ENCODE assay signal across 18 cellular contexts in the genomic region with DNA sequence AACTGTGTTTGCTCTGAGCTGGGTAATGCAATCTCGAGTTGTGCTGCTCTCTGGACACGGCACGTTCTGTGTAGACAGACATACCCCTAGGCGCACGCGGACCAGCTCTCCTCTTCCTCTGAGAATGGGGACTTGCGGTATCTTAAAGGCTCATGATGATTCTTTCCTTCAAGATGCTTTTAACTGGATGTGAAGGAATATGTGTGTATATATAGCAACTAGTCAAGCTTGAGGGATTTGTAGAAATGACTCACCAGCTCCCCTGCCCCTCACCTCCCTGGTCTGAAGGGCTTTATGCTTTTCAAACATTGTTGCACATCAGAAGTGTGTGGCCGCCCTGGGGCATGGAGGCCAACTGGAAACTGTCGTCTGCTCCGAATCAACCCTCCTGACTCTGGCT.
A peak's percentile ranks its signal among the peaks of the same experiment; 100 is the strongest.
DNase-seq lines count a peak whose midpoint lies in the region; ATAC-seq, FAIRE-seq and TF ChIP-seq lines count a peak whose summit lies in the region.
"Had no signal": no experiment of that assay in that cellular context is flagged by ENCODE, and none has a peak within 500 bp of the region (broad histone marks: within the 10 kb centered on the region; RNA-seq: fewer than 3 reads in every experiment).

No MANE protein-coding gene starts in this region.

- H3K27me3 Mint-ChIP-seq in chondrocyte (ENCODE audit: low read depth): no peaks in the 10 kb centered on the region
- peaks cover 3% of the 10 kb centered on the region for H3K27me3 Mint-ChIP-seq in activated CD4-positive, alpha-beta memory T cell treated with anti-CD3 and anti-CD28 coated beads, Interleukin-2, amount 10 ng/mL, durations not matched to agents 7 days and 5 days

- peak overlapping the region; percentile 82 for H3K23ac ChIP-seq in IMR-90 (ENCODE audit: low read depth, low read length)

- peak overlapping the region; percentile 9; the same call in 1 of the 2 replicates for H3K9ac ChIP-seq in IMR-90 (ENCODE audit: low read depth, low read length)

- H3K4me1 ChIP-seq in A549 (peaks cover 25% of the 10 kb centered on the region), IMR-90 (ENCODE audit: control insufficient read depth, insufficient read depth, low read length) (peaks cover 44% of the 10 kb centered on the region), left lung (no peaks in the 10 kb centered on the region), pancreas (no peaks in the 10 kb centered on the region)

- POLR2A ChIA-PET in A549 (lab: Yijun Ruan, JAX): no interaction called here
- POLR2A ChIA-PET in IMR-90 (lab: Charles Lee; ENCODE audit: unreplicated experiment): no interaction called here
- POLR2A ChIA-PET in activated CD4-positive, alpha-beta memory T cell treated with anti-CD3 and anti-CD28 coated beads, Interleukin-2, amount 10 ng/mL, durations not matched to agents 7 days and 5 days (lab: Charles Lee): no interaction called here

- H3K36me3 ChIP-seq in IMR-90 (ENCODE audit: control insufficient read depth, insufficient read depth, low read length) (peaks cover 86% of the 10 kb centered on the region), left lung (peaks cover 0 to 12% of the 10 kb centered on the region in 2 donors), pancreas (no peaks in the 10 kb centered on the region)
- H3K36me3 ChIP-seq: Peyer's patch had no signal

- peak overlapping the region; percentile 31; the same call in 1 of the 3 replicates for H2BK15ac ChIP-seq in IMR-90 (ENCODE audit: low read depth, low read length)

- H2BK120ac ChIP-seq in IMR-90 (ENCODE audit: low read depth, low read length): peak overlapping the region; percentile 89

- H3K36me3 Mint-ChIP-seq in chondrocyte (ENCODE audit: low read depth): peaks cover 49% of the 10 kb centered on the region
- no peaks in the 10 kb centered on the region for H3K36me3 Mint-ChIP-seq in activated CD4-positive, alpha-beta memory T cell treated with anti-CD3 and anti-CD28 coated beads, Interleukin-2, amount 10 ng/mL, durations not matched to agents 7 days and 5 days (ENCODE audit: low read depth)
- H3K36me3 Mint-ChIP-seq: activated naive CD8-positive, alpha-beta T cell treated with anti-CD3 and anti-CD28 coated beads for 36 hours had no signal

- TF ChIP-seq EP300 in A549 (IDR thresholded peaks at IDR 0.05): no peak

- FAIRE-seq in A549 (lab: Jason Lieb, UNC) (no peak), pancreas (lab: Jason Lieb, UNC) (no peak)
- FAIRE-seq: colon had no signal

- peak overlapping the region; percentile 35 for H2AFZ ChIP-seq in IMR-90 (replicated peaks; ENCODE audit: low read length, poor library complexity)

- DNase-seq in A549 (ENCODE audit: low read depth in 1 of 2, low spot score in 1 of 2) (no peak), IMR-90 (peak; percentile 91), chondrocyte (ENCODE audit: low spot score) (no peak), left lung (no peak), activated gamma-delta T cell (lab: John Stamatoyannopoulos, UW) (no peak), pancreas (no peak)
- DNase-seq in activated CD4-positive, alpha-beta memory T cell treated with anti-CD3 and anti-CD28 coated beads, Interleukin-2, amount 10 ng/mL, durations not matched to agents 7 days and 5 days: no peak
- DNase-seq: activated CD4-positive, alpha-beta T cell treated with anti-CD3 and anti-CD28 coated beads, Interleukin-2, amount 10 ng/mL, durations not matched to agents 24 days and 14 days; activated naive CD8-positive, alpha-beta T cell treated with anti-CD3 and anti-CD28 coated beads for 36 hours; Calu3; left ventricle myocardium inferior; NCI-H1694; NCI-H510A treated with DMSO at 0.1 percent for 48 hours; Peyer's patch; stimulated activated CD4-positive, alpha-beta T cell treated with anti-CD3 and anti-CD28 coated beads, Interleukin-15, amount 100 ng/mL, for 24 hours had no signal

- H4K5ac ChIP-seq in IMR-90 (ENCODE audit: low read depth, low read length): peak overlapping the region; percentile 9; the same call in 1 of the 2 replicates

- H3K79me1 ChIP-seq in IMR-90 (ENCODE audit: low read depth in 1 of 2, low read length in 2 of 2): peaks cover 21 to 84% of the 10 kb centered on the region in 2 experiments

- CTCF ChIA-PET in A549 (lab: Yijun Ruan, JAX) (interaction anchor here (1.1 to 1.4 kb wide), 2 partner anchors 12 to 326 kb away, joined by 4 to 7 read pairs; no protein-coding TSS in a partner anchor), IMR-90 (lab: Yijun Ruan, JAX) (interaction anchor here (1.4 kb wide), 1 partner anchor 326 kb away, joined by 7 read pairs; no protein-coding TSS in a partner anchor)
- CTCF ChIA-PET in activated CD4-positive, alpha-beta memory T cell treated with anti-CD3 and anti-CD28 coated beads, Interleukin-2, amount 10 ng/mL, durations not matched to agents 7 days and 5 days (lab: Charles Lee): no interaction called here

- H2BK20ac ChIP-seq in IMR-90 (ENCODE audit: low read depth, low read length): peak overlapping the region; percentile 72

- peak overlapping the region; percentile 93 for H2AK5ac ChIP-seq in IMR-90 (ENCODE audit: low read depth, low read length)

- peaks cover 73% of the 10 kb centered on the region for H3K4me1 Mint-ChIP-seq in chondrocyte (ENCODE audit: low read depth)
- H3K4me1 Mint-ChIP-seq in activated CD4-positive, alpha-beta memory T cell treated with anti-CD3 and anti-CD28 coated beads, Interleukin-2, amount 10 ng/mL, durations not matched to agents 7 days and 5 days: no peaks in the 10 kb centered on the region

- TF ChIP-seq POLR2A in A549 (IDR thresholded peaks at IDR 0.05; ENCODE audit: low read length) (no peak), IMR-90 (IDR thresholded peaks at IDR 0.05; ENCODE audit: low read depth, low read length) (no peak)

- H3K9me3 Mint-ChIP-seq in chondrocyte (ENCODE audit: low read depth): no peaks in the 10 kb centered on the region
- no peaks in the 10 kb centered on the region for H3K9me3 Mint-ChIP-seq in activated CD4-positive, alpha-beta memory T cell treated with anti-CD3 and anti-CD28 coated beads, Interleukin-2, amount 10 ng/mL, durations not matched to agents 7 days and 5 days
- H3K9me3 Mint-ChIP-seq: activated CD4-positive, alpha-beta T cell treated with anti-CD3 and anti-CD28 coated beads, Interleukin-2, amount 10 ng/mL, durations not matched to agents 24 days and 14 days; activated naive CD8-positive, alpha-beta T cell treated with anti-CD3 and anti-CD28 coated beads for 36 hours; T-helper 1 cell treated with Interleukin-12 subunit alpha and Interleukin-12 subunit beta and Interleukin-4 antibody, amounts not matched to agents 30 μg/mL and 1 μg/mL, for 36 hours had no signal

- peak overlapping the region; percentile 40 for H3K18ac ChIP-seq in IMR-90 (ENCODE audit: low read depth, low read length)

- H2AK9ac ChIP-seq in IMR-90 (replicated peaks; ENCODE audit: low read depth, low read length, poor library complexity): peak overlapping the region; percentile 56

- peaks cover 30% of the 10 kb centered on the region for H3K9me1 ChIP-seq in IMR-90 (ENCODE audit: insufficient read depth, low read length)

- in situ Hi-C loops in IMR-90 (cut with MboI; ENCODE audit: low sequenced_read_pairs): no loop called here

- intact Hi-C loops in IMR-90 (cut with micrococcal nuclease) (loop anchor here (10.0 kb wide), 1 partner anchor 639 kb away; no protein-coding TSS in a partner anchor), left lung (cut with DNase I) (no loop called here), pancreas (cut with DNase I) (loop anchor here in 1 of 3 donors (5.0 kb wide), 1 partner anchor 637 kb away; no protein-coding TSS in a partner anchor)

- H3K56ac ChIP-seq in IMR-90 (ENCODE audit: extremely low read depth, insufficient read depth, low read length): peak overlapping the region; percentile 68

- peak overlapping the region; percentile 39 to 85; a peak in 3 of 4 replicates for H4K8ac ChIP-seq in IMR-90 (ENCODE audit: low read depth in 2 of 2, low read length in 2 of 2)

- H3K27ac ChIP-seq in A549 (no peak overlapping the region), IMR-90 (ENCODE audit: insufficient read depth, low read length) (peak overlapping the region; percentile 81), left lung (peak overlapping the region in 1 of 2 donors; percentile 26), pancreas (no peak overlapping the region)
- H3K27ac ChIP-seq: left ventricle myocardium inferior, Peyer's patch had no signal

- TF ChIP-seq RAD21 in A549 (conservative IDR thresholded peaks at IDR 0.05 in 1 of 2, IDR thresholded peaks at IDR 0.05 in 1 of 2) (no peak), IMR-90 (IDR thresholded peaks at IDR 0.05; ENCODE audit: low read length) (no peak)

- peak overlapping the region; percentile 40 for H3K4me3 Mint-ChIP-seq in chondrocyte (ENCODE audit: unreplicated experiment)
- no peak overlapping the region for H3K4me3 Mint-ChIP-seq in activated CD4-positive, alpha-beta memory T cell treated with anti-CD3 and anti-CD28 coated beads, Interleukin-2, amount 10 ng/mL, durations not matched to agents 7 days and 5 days
- H3K4me3 Mint-ChIP-seq: activated CD4-positive, alpha-beta T cell treated with anti-CD3 and anti-CD28 coated beads, Interleukin-2, amount 10 ng/mL, durations not matched to agents 24 days and 14 days; activated naive CD8-positive, alpha-beta T cell treated with anti-CD3 and anti-CD28 coated beads for 36 hours; T-helper 1 cell treated with Interleukin-12 subunit alpha and Interleukin-12 subunit beta and Interleukin-4 antibody, amounts not matched to agents 30 μg/mL and 1 μg/mL, for 36 hours had no signal

- H3K4me2 ChIP-seq in A549 (peak overlapping the region; percentile 38; the same call in 2 of the 3 replicates), IMR-90 (ENCODE audit: low read depth, low read length) (peak overlapping the region; percentile 37)

- no TSS peak for BruUV-seq in IMR-90 (replicated peaks; lab: Mats Ljungman, UMichigan)

- H3K27ac Mint-ChIP-seq in chondrocyte (ENCODE audit: unreplicated experiment): peak overlapping the region; percentile 97
- no peak overlapping the region for H3K27ac Mint-ChIP-seq in activated CD4-positive, alpha-beta memory T cell treated with anti-CD3 and anti-CD28 coated beads, Interleukin-2, amount 10 ng/mL, durations not matched to agents 7 days and 5 days
- H3K27ac Mint-ChIP-seq: activated CD4-positive, alpha-beta T cell treated with anti-CD3 and anti-CD28 coated beads, Interleukin-2, amount 10 ng/mL, durations not matched to agents 24 days and 14 days; activated naive CD8-positive, alpha-beta T cell treated with anti-CD3 and anti-CD28 coated beads for 36 hours; T-helper 1 cell treated with Interleukin-12 subunit alpha and Interleukin-12 subunit beta and Interleukin-4 antibody, amounts not matched to agents 30 μg/mL and 1 μg/mL, for 36 hours had no signal

- 74% methylated on average over 10 of the region's 10 CpGs for WGBS in A549 (ENCODE audit: missing lambda C conversion rate)
- WGBS in IMR-90 (ENCODE audit: extremely low coverage in 2 of 2, insufficient read length in 1 of 2), 2 experiments: 25% methylated on average over 2 of the region's 10 CpGs; no CpG with 5 or more reads in 1 of the 2 experiments
- WGBS in pancreas, 2 donors: 66 to 74% methylated on average over 10 of the region's 10 CpGs

- H2BK5ac ChIP-seq in IMR-90 (ENCODE audit: low read depth, low read length, poor library complexity, severe bottlenecking): peak overlapping the region; percentile 84

- no peak for TF ChIP-seq CTCF in A549 (IDR thresholded peaks at IDR 0.05)
- TF ChIP-seq CTCF in IMR-90 (conservative IDR thresholded peaks at IDR 0.05; ENCODE audit: low read depth, low read length): no peak
- no peak for TF ChIP-seq CTCF in chondrocyte (IDR thresholded peaks at IDR 0.05)
- no peak for TF ChIP-seq CTCF in left lung (IDR thresholded peaks at IDR 0.05)
- no peak for TF ChIP-seq CTCF in pancreas (IDR thresholded peaks at IDR 0.05)

- ATAC-seq in A549: no peak
- ATAC-seq in IMR-90 (ENCODE audit: low read depth): peak; percentile 74
- ATAC-seq in left lung: peak; percentile 43
- ATAC-seq in HG02588 (IDR thresholded peaks at IDR 0.05; ENCODE audit: unreplicated experiment): no peak
- no peak for ATAC-seq in pancreas

- no peak overlapping the region for H3K4me3 ChIP-seq in A549
- H3K4me3 ChIP-seq in IMR-90 (ENCODE audit: insufficient read depth, low read depth, low read length): no peak overlapping the region
- no peak overlapping the region for H3K4me3 ChIP-seq in left lung
- H3K4me3 ChIP-seq in pancreas: no peak overlapping the region
- H3K4me3 ChIP-seq: left ventricle myocardium inferior, Peyer's patch had no signal

- peak overlapping the region; percentile 90 for H3K4ac ChIP-seq in IMR-90 (ENCODE audit: low read depth, low read length)

- peaks cover 54% of the 10 kb centered on the region for H4K20me1 ChIP-seq in IMR-90 (ENCODE audit: insufficient read depth, low read length)

- H4K91ac ChIP-seq in IMR-90 (ENCODE audit: insufficient read depth, low read depth, low read length): peak overlapping the region; percentile 93

- no peaks in the 10 kb centered on the region for H3K27me3 ChIP-seq in IMR-90 (ENCODE audit: control insufficient read depth, insufficient read depth, low read length)
- H3K27me3 ChIP-seq in left lung: peaks cover 0 to 36% of the 10 kb centered on the region in 2 donors
- peaks cover 0 to 2% (median 0%) of the 10 kb centered on the region in 4 donors for H3K27me3 ChIP-seq in pancreas
- H3K27me3 ChIP-seq: Peyer's patch had no signal

- H3K14ac ChIP-seq in IMR-90 (replicated peaks; ENCODE audit: low read depth, low read length): peak overlapping the region; percentile 70

- dilution Hi-C loops in IMR-90 (cut with HindIII; ENCODE audit: low sequenced_read_pairs, unreplicated experiment): no loop called here

- H3K9me3 ChIP-seq in A549 (no peaks in the 10 kb centered on the region), IMR-90 (ENCODE audit: control insufficient read depth, insufficient read depth, low read length) (no peaks in the 10 kb centered on the region), left lung (no peaks in the 10 kb centered on the region), pancreas (no peaks in the 10 kb centered on the region)
- H3K9me3 ChIP-seq: left ventricle myocardium inferior, Peyer's patch had no signal

Comparison
In these comparisons a context has a peak if more than half of its experiments do, and no peak if none do; other contexts are left out.
1. ATAC-seq: peak in IMR-90 (single experiment) and left lung (single experiment); none in A549 (0 of 2), HG02588 (single experiment) and pancreas (0 of 4).